ENCODE assay signal across 17 cellular contexts in the genomic region with DNA sequence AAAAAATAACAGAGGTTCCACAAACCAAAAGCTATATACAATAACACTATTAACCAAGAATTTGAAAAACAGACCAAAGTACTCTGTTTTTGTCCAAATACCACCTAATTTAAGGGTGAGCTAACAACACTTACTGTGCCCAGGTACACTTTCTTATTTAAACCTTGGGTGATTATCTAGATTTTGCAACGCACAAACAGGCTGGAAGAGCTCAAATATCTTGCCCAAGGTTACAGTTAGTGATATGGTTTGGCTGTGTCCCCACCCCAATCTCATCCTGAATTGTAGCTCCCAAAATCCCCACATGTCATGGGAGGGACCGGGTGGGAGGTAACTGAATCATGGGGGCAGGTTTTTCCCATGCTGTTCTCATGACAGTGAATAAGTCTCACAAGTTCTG. TPM values are rescaled to one million over a fixed set of nuclear protein-coding genes. Genes with fewer than 3 reads are reported as not detected.
A peak's percentile ranks its signal among the peaks of the same experiment; 100 is the strongest.
DNase-seq lines count a peak whose midpoint lies in the region; ATAC-seq lines count a peak whose summit lies in the region.
"Had no signal": no experiment of that assay in that cellular context is flagged by ENCODE, and none has a peak within 500 bp of the region (broad histone marks: within the 10 kb centered on the region; RNA-seq: fewer than 3 reads in every experiment).

No MANE protein-coding gene starts in this region.

- no peaks in the 10 kb centered on the region for H3K4me1 Mint-ChIP-seq in activated T-cell treated with anti-CD3 and anti-CD28 coated beads, Interleukin-2, amount 50 U/mL, for 72 hours (ENCODE audit: low read depth)
- no peaks in the 10 kb centered on the region for H3K4me1 Mint-ChIP-seq in stimulated activated naive CD8-positive, alpha-beta T cell treated with anti-CD3 and anti-CD28 coated beads, Interleukin-15, amount 100 ng/mL, for 72 hours
- H3K4me1 Mint-ChIP-seq in stimulated activated naive B cell treated with anti-CD40 and anti-IgM and Interleukin-4, amounts not matched to agents 10 μg/mL and 1 μg/mL and 100 μg/mL, for 72 hours, result no peaks in the 10 kb centered on the region
- H3K4me1 Mint-ChIP-seq: B cell had no signal

- no peaks in the 10 kb centered on the region for H3K27me3 Mint-ChIP-seq in activated T-cell treated with anti-CD3 and anti-CD28 coated beads, Interleukin-2, amount 50 U/mL, for 72 hours (ENCODE audit: low read depth)
- H3K27me3 Mint-ChIP-seq in stimulated activated naive CD8-positive, alpha-beta T cell treated with anti-CD3 and anti-CD28 coated beads, Interleukin-15, amount 100 ng/mL, for 72 hours, result no peaks in the 10 kb centered on the region
- no peaks in the 10 kb centered on the region for H3K27me3 Mint-ChIP-seq in stimulated activated naive B cell treated with anti-CD40 and anti-IgM and Interleukin-4, amounts not matched to agents 10 μg/mL and 1 μg/mL and 100 μg/mL, for 72 hours
- H3K27me3 Mint-ChIP-seq: B cell; CD4-positive, CD25-positive, alpha-beta regulatory T cell had no signal

- H3K4me3 Mint-ChIP-seq in activated T-cell treated with anti-CD3 and anti-CD28 coated beads, Interleukin-2, amount 50 U/mL, for 72 hours, result no peak overlapping the region
- H3K4me3 Mint-ChIP-seq in stimulated activated naive CD8-positive, alpha-beta T cell treated with anti-CD3 and anti-CD28 coated beads, Interleukin-15, amount 100 ng/mL, for 72 hours, result no peak overlapping the region
- H3K4me3 Mint-ChIP-seq in stimulated activated naive B cell treated with anti-CD40 and anti-IgM and Interleukin-4, amounts not matched to agents 10 μg/mL and 1 μg/mL and 100 μg/mL, for 72 hours, result no peak overlapping the region
- H3K4me3 Mint-ChIP-seq: B cell; CD4-positive, CD25-positive, alpha-beta regulatory T cell; CD8-positive, alpha-beta T cell had no signal

- no peak for ATAC-seq in activated T-cell treated with anti-CD3 and anti-CD28 coated beads, Interleukin-2, amount 50 U/mL, for 72 hours (replicated peaks in 1 of 2)
- no peak for ATAC-seq in stimulated activated naive CD8-positive, alpha-beta T cell treated with anti-CD3 and anti-CD28 coated beads, Interleukin-15, amount 100 ng/mL, for 72 hours
- no peak for ATAC-seq in stimulated activated naive CD8-positive, alpha-beta T cell treated with anti-CD3 and anti-CD28 coated beads, Interleukin-15, Interleukin-2, amounts not matched to agents 100 U/mL and 50 U/mL, for 24 hours
- ATAC-seq in left lobe of liver (peak; percentile 53), HG03354 (IDR thresholded peaks at IDR 0.05; ENCODE audit: poor library complexity, severe bottlenecking, unreplicated experiment) (no peak), left colon (no peak)
- no peak for ATAC-seq in stimulated activated naive B cell treated with anti-CD40 and anti-IgM and Interleukin-4, amounts not matched to agents 10 μg/mL and 1 μg/mL and 100 μg/mL, for 72 hours (replicated peaks)
- ATAC-seq: CD8-positive, alpha-beta T cell had no signal

- peaks cover 0 to under 1% of the 10 kb centered on the region in 2 donors for H3K9me3 Mint-ChIP-seq in activated T-cell treated with anti-CD3 and anti-CD28 coated beads, Interleukin-2, amount 50 U/mL, for 72 hours
- no peaks in the 10 kb centered on the region for H3K9me3 Mint-ChIP-seq in stimulated activated naive CD8-positive, alpha-beta T cell treated with anti-CD3 and anti-CD28 coated beads, Interleukin-15, amount 100 ng/mL, for 72 hours
- no peaks in the 10 kb centered on the region for H3K9me3 Mint-ChIP-seq in stimulated activated naive B cell treated with anti-CD40 and anti-IgM and Interleukin-4, amounts not matched to agents 10 μg/mL and 1 μg/mL and 100 μg/mL, for 72 hours

- H3K27ac Mint-ChIP-seq in activated T-cell treated with anti-CD3 and anti-CD28 coated beads, Interleukin-2, amount 50 U/mL, for 72 hours, result peak overlapping the region; percentile 57
- peak overlapping the region; percentile 30 to 52 for H3K27ac Mint-ChIP-seq in stimulated activated naive CD8-positive, alpha-beta T cell treated with anti-CD3 and anti-CD28 coated beads, Interleukin-15, amount 100 ng/mL, for 72 hours
- peak overlapping the region; percentile 51 for H3K27ac Mint-ChIP-seq in stimulated activated naive B cell treated with anti-CD40 and anti-IgM and Interleukin-4, amounts not matched to agents 10 μg/mL and 1 μg/mL and 100 μg/mL, for 72 hours
- H3K27ac Mint-ChIP-seq: B cell; CD4-positive, CD25-positive, alpha-beta regulatory T cell; CD8-positive, alpha-beta T cell had no signal

- peaks cover 15 to 44% of the 10 kb centered on the region in 2 donors for H3K36me3 Mint-ChIP-seq in activated T-cell treated with anti-CD3 and anti-CD28 coated beads, Interleukin-2, amount 50 U/mL, for 72 hours (ENCODE audit: insufficient read depth in 2 of 2)
- H3K36me3 Mint-ChIP-seq in stimulated activated naive B cell treated with anti-CD40 and anti-IgM and Interleukin-4, amounts not matched to agents 10 μg/mL and 1 μg/mL and 100 μg/mL, for 72 hours, result peaks cover 47 to 60% of the 10 kb centered on the region in 2 donors

- intact Hi-C loops in left colon (cut with DNase I, micrococcal nuclease), result no loop called here

- no peak for DNase-seq in activated T-cell treated with anti-CD3 and anti-CD28 coated beads, Interleukin-2, amount 50 U/mL, for 72 hours
- no peak for DNase-seq in activated T-cell treated with anti-CD3 and anti-CD28 coated beads, Interleukin-2, amount 50 U/mL, for 48 hours
- DNase-seq in stimulated activated naive CD8-positive, alpha-beta T cell treated with anti-CD3 and anti-CD28 coated beads, Interleukin-15, amount 100 ng/mL, for 72 hours, result no peak
- no peak for DNase-seq in stimulated activated naive CD8-positive, alpha-beta T cell treated with anti-CD3 and anti-CD28 coated beads, Interleukin-15, Interleukin-2, amounts not matched to agents 100 U/mL and 50 U/mL, for 24 hours
- DNase-seq in left lobe of liver (ENCODE audit: low spot score), result no peak
- DNase-seq in stimulated activated naive B cell treated with anti-CD40 and anti-IgM and Interleukin-4, amounts not matched to agents 10 μg/mL and 1 μg/mL and 100 μg/mL, for 72 hours, result no peak
- no peak for DNase-seq in left colon
- DNase-seq: Caco-2; CD4-positive, CD25-positive, alpha-beta regulatory T cell; CD8-positive, alpha-beta T cell; DMS153; DND-41; GOT3; H7; HCEC 1CT had no signal

RNA-seq across cellular contexts. Expression of gene CDK5RAP2, which starts 58.9 kb away (rescaled TPM):
- total RNA-seq in activated T-cell treated with anti-CD3 and anti-CD28 coated beads, Interleukin-2, amount 50 U/mL, for 72 hours, result 10 to 100 TPM; 81.5 to 81.9 TPM
- total RNA-seq in left lobe of liver (27.4 TPM), left colon (10 to 100 TPM; 27.1 to 36.7 TPM)
